In the genomic region with DNA sequence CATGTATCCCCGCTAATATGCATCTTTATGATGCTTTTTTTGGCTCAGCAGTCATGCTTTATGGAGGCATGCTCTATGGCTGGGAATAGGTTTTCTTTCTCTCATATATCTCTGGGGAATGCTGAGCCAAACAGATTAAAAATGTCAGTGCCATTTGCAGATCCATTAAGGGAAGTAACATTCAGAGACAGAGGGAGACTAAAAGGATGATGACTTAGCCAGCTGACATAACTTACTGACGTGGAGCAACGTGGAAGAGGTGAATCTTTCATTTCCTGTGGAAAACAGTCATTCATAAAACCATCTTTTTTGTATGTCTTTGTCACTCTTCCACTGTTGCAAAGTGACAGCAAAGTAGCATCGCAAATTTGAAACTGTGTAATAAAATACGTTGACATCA, we compare ENCODE assay signal across 26 cellular contexts. TPM values are rescaled to one million over a fixed set of nuclear protein-coding genes. Genes with fewer than 3 reads are reported as not detected.
A peak's percentile ranks its signal among the peaks of the same experiment; 100 is the strongest.
DNase-seq lines count a peak whose midpoint lies in the region; ATAC-seq, FAIRE-seq and TF ChIP-seq lines count a peak whose summit lies in the region.
"Had no signal": no experiment of that assay in that cellular context is flagged by ENCODE, and none has a peak within 500 bp of the region (broad histone marks: within the 10 kb centered on the region; RNA-seq: fewer than 3 reads in every experiment).

No MANE protein-coding gene starts in this region.

- TF ChIP-seq CTCF in OCI-LY1 (IDR thresholded peaks at IDR 0.05; ENCODE audit: low read length) (no peak), upper lobe of right lung (IDR thresholded peaks at IDR 0.05) (no peak)

- no peaks in the 10 kb centered on the region for H3F3A ChIP-seq in OCI-LY1 (ENCODE audit: insufficient read depth, low read length)

- intact Hi-C loops in upper lobe of right lung (cut with DNase I), result no loop called here

- H3K9me3 ChIP-seq in OCI-LY1 (ENCODE audit: low read length) (no peaks in the 10 kb centered on the region), upper lobe of right lung (no peaks in the 10 kb centered on the region)

- H3K4me1 ChIP-seq in OCI-LY1 (ENCODE audit: insufficient read depth, low read length, severe bottlenecking) (peaks cover 78% of the 10 kb centered on the region), upper lobe of right lung (no peaks in the 10 kb centered on the region)

- peak; percentile 93 for FAIRE-seq in islet of Langerhans (lab: Jason Lieb, UNC)
- FAIRE-seq: H1 had no signal

- H3K79me2 ChIP-seq in OCI-LY1 (ENCODE audit: insufficient read depth, low read length), result peaks cover 22% of the 10 kb centered on the region

- H3K4me2 ChIP-seq in OCI-LY1 (ENCODE audit: low read length), result peak overlapping the region; percentile 95
- H3K4me2 ChIP-seq: KMS-11 had no signal

- no peaks in the 10 kb centered on the region for H4K20me1 ChIP-seq in OCI-LY1 (ENCODE audit: insufficient read depth, low read length)

- peak; percentile 35 for DNase-seq in NCI-H82 (lab: John Stamatoyannopoulos, UW)
- DNase-seq in NCI-H82 treated with DMSO at 0.1 percent for 48 hours (lab: John Stamatoyannopoulos, UW; ENCODE audit: unreplicated experiment), result no peak
- no peak for DNase-seq in NCI-H69 (lab: John Stamatoyannopoulos, UW)
- DNase-seq in upper lobe of right lung, result no peak
- DNase-seq in OCI-M1 (lab: John Stamatoyannopoulos, UW), result no peak
- DNase-seq: 8988T; CD4-positive, alpha-beta memory T cell; COR-L47; NCI-H1048; NCI-H1694; NCI-H2029 treated with DMSO at 0.1 percent for 48 hours; NCI-H2171; NCI-H226; NCI-H524; NCI-H774; SHP77; T-cell had no signal

- H2AFZ ChIP-seq in OCI-LY1 (ENCODE audit: low read length), result peak overlapping the region; percentile 43; the same call in 1 of the 2 replicates

- peak overlapping the region; percentile 90 for H3K27ac ChIP-seq in OCI-LY1 (ENCODE audit: low read depth, low read length, poor library complexity, severe bottlenecking)
- no peak overlapping the region for H3K27ac ChIP-seq in upper lobe of right lung
- H3K27ac ChIP-seq: HL-60, KMS-11, RWPE1 had no signal

- H3K9ac ChIP-seq in OCI-LY1 (ENCODE audit: low read length), result peak overlapping the region; percentile 76
- H3K9ac ChIP-seq: KMS-11 had no signal

- no peaks in the 10 kb centered on the region for H3K9me2 ChIP-seq in OCI-LY1 (ENCODE audit: low read depth, low read length)

- no peak for ATAC-seq in GM18520 (IDR thresholded peaks at IDR 0.05; ENCODE audit: unreplicated experiment)
- ATAC-seq in upper lobe of right lung, result no peak
- ATAC-seq: HCT116, Panc1, T-cell had no signal

- peak overlapping the region; percentile 81 for H3K4me3 ChIP-seq in OCI-LY1 (ENCODE audit: low read depth, low read length, poor library complexity, severe bottlenecking)
- no peak overlapping the region for H3K4me3 ChIP-seq in upper lobe of right lung

- H3K27me3 ChIP-seq in OCI-LY1 (ENCODE audit: insufficient read depth, low read length), result no peaks in the 10 kb centered on the region
- H3K27me3 ChIP-seq in upper lobe of right lung, result no peaks in the 10 kb centered on the region

- peaks cover 25% of the 10 kb centered on the region for H3K36me3 ChIP-seq in OCI-LY1 (ENCODE audit: insufficient read depth, low read length)
- no peaks in the 10 kb centered on the region for H3K36me3 ChIP-seq in upper lobe of right lung

RNA-seq across cellular contexts. Expression of a gene that starts 30.1 kb away (rescaled TPM):
- 0.35 TPM for total RNA-seq in upper lobe of right lung
- total RNA-seq: CD4-positive, alpha-beta memory T cell; H1; T-cell had no signal
